In the genomic region with DNA sequence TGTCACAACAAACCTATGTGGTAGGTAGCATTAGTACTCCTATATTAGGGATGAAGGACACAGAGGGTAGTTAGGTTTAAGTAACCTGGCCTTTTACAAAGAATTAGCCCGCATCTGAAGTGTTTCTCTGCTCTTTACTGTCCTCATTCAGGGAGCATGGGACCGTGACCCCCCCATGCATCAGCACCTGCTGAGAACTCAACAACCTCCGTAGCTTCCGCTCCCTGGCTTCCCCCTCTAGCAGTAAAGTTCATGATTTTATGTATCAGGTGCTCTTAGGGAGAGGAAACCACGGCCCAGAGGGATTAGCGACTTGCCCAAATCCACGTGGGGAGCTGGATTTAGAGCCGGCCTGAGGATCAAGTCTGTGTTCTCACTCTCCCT, we compare ENCODE assay signal across 9 cellular contexts.
DNase-seq lines count a peak whose midpoint lies in the region; ATAC-seq and TF ChIP-seq lines count a peak whose summit lies in the region.
"Had no signal": no experiment of that assay in that cellular context is flagged by ENCODE, and none has a peak within 500 bp of the region (broad histone marks: within the 10 kb centered on the region; RNA-seq: fewer than 3 reads in every experiment).

No MANE protein-coding gene starts in this region.

- TF ChIP-seq CTCF in CD14-positive monocyte (IDR thresholded peaks at IDR 0.05) = no peak

- H3K9me3 ChIP-seq in HUES64 (ENCODE audit: insufficient read depth, low read depth, low read length) = 0 out of 2 replicates have a peak, but pooled peaks cover 2% of the 10 kb centered on the region

- H2BK5ac ChIP-seq in mesendoderm (ENCODE audit: low read length) = no peak overlapping the region

- H3K36me3 ChIP-seq in HUES64 (ENCODE audit: insufficient read depth, low read length) = no peaks in the 10 kb centered on the region
- no peaks in the 10 kb centered on the region for H3K36me3 ChIP-seq in mesendoderm (ENCODE audit: control insufficient read depth, insufficient read depth, low read length)

- no peak overlapping the region for H4K5ac ChIP-seq in mesendoderm (ENCODE audit: low read length)

- H3K27me3 ChIP-seq in HUES64 (ENCODE audit: insufficient read depth, low read length) = peaks cover 8% of the 10 kb centered on the region; the same call in 1 of the 2 replicates
- no peaks in the 10 kb centered on the region for H3K27me3 ChIP-seq in mesendoderm (ENCODE audit: insufficient read depth, low read length, poor library complexity)

- H3K4me3 ChIP-seq in HUES64 (ENCODE audit: low read length) (peak overlapping the region; percentile 50), mesendoderm (ENCODE audit: low read length) (no peak overlapping the region)

- H3K56ac ChIP-seq in mesendoderm (ENCODE audit: low read length) = peak overlapping the region; percentile 43

- 25% methylated on average over 8 of the region's 8 CpGs for WGBS in HUES64
- no CpG with 5 or more reads among the region's 8 CpGs for WGBS in mesendoderm (ENCODE audit: extremely low coverage, insufficient coverage, low lambda C conversion rate)

- no peaks in the 10 kb centered on the region for H3K79me1 ChIP-seq in mesendoderm (ENCODE audit: low read length)

- H3K36me3 Mint-ChIP-seq in CD14-positive monocyte = peaks cover 0 to 2% of the 10 kb centered on the region in 2 donors

- no peak overlapping the region for H2AK5ac ChIP-seq in mesendoderm (ENCODE audit: low read length)

- H3K4me1 Mint-ChIP-seq in CD14-positive monocyte = peaks cover 10% of the 10 kb centered on the region

- H2BK15ac ChIP-seq in mesendoderm (replicated peaks; ENCODE audit: low read depth) = no peak overlapping the region

- DNase-seq in CD14-positive monocyte (ENCODE audit: low spot score) (no peak), mesendoderm (no peak), NCI-H345 treated with DMSO at 0.1 percent for 48 hours (lab: John Stamatoyannopoulos, UW; ENCODE audit: unreplicated experiment) (no peak), GOT3 (lab: John Stamatoyannopoulos, UW) (no peak), 8988T (no peak), DMS 273 treated with DMSO at 0.1 percent for 48 hours (lab: John Stamatoyannopoulos, UW) (no peak)
- DNase-seq: stimulated activated naive CD4-positive, alpha-beta T cell treated with Interleukin-2 at 50 U/mL for 16 hours had no signal

- no peak overlapping the region for H3K27ac Mint-ChIP-seq in CD14-positive monocyte

- intact Hi-C loops in CD14-positive monocyte (cut with micrococcal nuclease) = no loop called here

- H3K4me1 ChIP-seq in HUES64 (ENCODE audit: insufficient read depth, low read length) (peaks cover 15% of the 10 kb centered on the region; the same call in 1 of the 2 replicates), mesendoderm (ENCODE audit: control insufficient read depth, low read depth, low read length) (no peaks in the 10 kb centered on the region)

- no peaks in the 10 kb centered on the region for H3K79me2 ChIP-seq in mesendoderm (ENCODE audit: control insufficient read depth, insufficient read depth, low read length)

- no peak overlapping the region for H3K23ac ChIP-seq in mesendoderm (ENCODE audit: low read length)

- peak overlapping the region; percentile 13 for H3K9ac ChIP-seq in HUES64 (ENCODE audit: low read depth, low read length)
- peak overlapping the region; percentile 26 for H3K9ac ChIP-seq in mesendoderm (ENCODE audit: low read length)

- no peak overlapping the region for H3K4ac ChIP-seq in mesendoderm (ENCODE audit: low read depth, low read length)

- peaks cover 0 to 2% (median 0%) of the 10 kb centered on the region in 7 donors for H3K9me3 Mint-ChIP-seq in CD14-positive monocyte

- no peak overlapping the region for H2BK120ac ChIP-seq in mesendoderm (ENCODE audit: low read depth, low read length)

- H4K8ac ChIP-seq in mesendoderm (ENCODE audit: low read depth, low read length) = no peak overlapping the region

- peak overlapping the region; percentile 12 to 65 for H3K4me3 Mint-ChIP-seq in CD14-positive monocyte

- ATAC-seq in GM21529 (IDR thresholded peaks at IDR 0.05; ENCODE audit: unreplicated experiment) = peak; percentile 37

- no peak overlapping the region for H3K27ac ChIP-seq in HUES64 (ENCODE audit: low read depth, low read length)
- H3K27ac ChIP-seq in mesendoderm (ENCODE audit: low read depth, low read length) = peak overlapping the region; percentile 27

- peaks cover 15 to 20% (median 16%) of the 10 kb centered on the region in 3 donors for H3K27me3 Mint-ChIP-seq in CD14-positive monocyte (ENCODE audit: low read depth in 3 of 3)

- H3K18ac ChIP-seq in mesendoderm (ENCODE audit: low read length) = no peak overlapping the region

- H3K4me2 ChIP-seq in mesendoderm (ENCODE audit: low read length) = peak overlapping the region; percentile 46
